Comparison of ENCODE assay signal across 31 cellular contexts in genomic region chr10:130485241-130485957, GRCh38.
"Had no signal": no experiment of that assay in that cellular context is flagged by ENCODE, and none has a peak within 500 bp of the region (broad histone marks: within the 10 kb centered on the region; RNA-seq: fewer than 3 reads in every experiment).

No MANE protein-coding gene starts in this region.

- H3K27me3 ChIP-seq: MG63, Peyer's patch, SJSA1 had no signal

- FAIRE-seq: bronchial epithelial cell, TTC549 had no signal

- H3K4me3 ChIP-seq: MG63, Peyer's patch, SJSA1 had no signal

- H3K27ac ChIP-seq: Peyer's patch, SJSA1 had no signal

- H3K4me2 ChIP-seq: SK-N-SH had no signal

- H3K27me3 Mint-ChIP-seq: activated CD4-positive, alpha-beta T cell treated with anti-CD3 and anti-CD28 coated beads, Interleukin-2, amount 10 ng/mL, durations not matched to agents 7 days and 5 days; activated naive CD4-positive, alpha-beta T cell treated with anti-CD3 and anti-CD28 coated beads, Interleukin-2, amount 10 ng/mL, durations not matched to agents 7 days and 5 days; activated naive CD8-positive, alpha-beta T cell; activated naive CD8-positive, alpha-beta T cell treated with anti-CD3 and anti-CD28 coated beads, Interleukin-2, amount 50 U/mL, for 24 hours; activated T-cell treated with anti-CD3 and anti-CD28 coated beads, Interleukin-2, amount 50 U/mL, for 24 hours had no signal

- H3K9me3 Mint-ChIP-seq: activated CD4-positive, alpha-beta T cell treated with anti-CD3 and anti-CD28 coated beads, Interleukin-2, amount 10 ng/mL, durations not matched to agents 7 days and 5 days; activated naive CD4-positive, alpha-beta T cell treated with anti-CD3 and anti-CD28 coated beads, Interleukin-2, amount 10 ng/mL, durations not matched to agents 7 days and 5 days; activated naive CD8-positive, alpha-beta T cell treated with anti-CD3 and anti-CD28 coated beads, Interleukin-2, amount 50 U/mL, for 24 hours; activated T-cell treated with anti-CD3 and anti-CD28 coated beads, Interleukin-2, amount 50 U/mL, for 24 hours; activated T-helper 2 cell treated with anti-CD3 and anti-CD28 coated beads, Interferon-gamma antibody, Interleukin-2, Interleukin-4, amounts not matched to agents 10 μg/mL and 5 μg/mL and 100 μg/mL, durations not matched to agents 14 hours and 24 hours and 36 hours; T-helper 1 cell treated with Interleukin-12 subunit alpha and Interleukin-12 subunit beta and Interleukin-4 antibody, amounts not matched to agents 30 μg/mL and 1 μg/mL, for 36 hours; T-helper 2 cell treated with Interferon-gamma antibody and Interleukin-4, amounts not matched to agents 5 μg/mL and 100 μg/mL, for 36 hours had no signal

- H3K4me1 ChIP-seq: Peyer's patch, SJSA1 had no signal

- H3K9me3 ChIP-seq: MG63, Peyer's patch, SK-N-SH had no signal

- H3K36me3 Mint-ChIP-seq: activated naive CD4-positive, alpha-beta T cell treated with anti-CD3 and anti-CD28 coated beads, Interleukin-2, amount 10 ng/mL, durations not matched to agents 7 days and 5 days; activated naive CD8-positive, alpha-beta T cell; brain had no signal

- ATAC-seq: activated CD8-positive, alpha-beta T cell treated with anti-CD3 and anti-CD28 coated beads, Interleukin-2, amount 10 ng/mL, durations not matched to agents 7 days and 5 days; activated naive CD8-positive, alpha-beta T cell treated with anti-CD3 and anti-CD28 coated beads, Interleukin-2, amount 50 U/mL, for 24 hours; PC-3 had no signal

- DNase-seq: activated CD4-positive, alpha-beta T cell treated with anti-CD3 and anti-CD28 coated beads, Interleukin-2, amount 10 ng/mL, durations not matched to agents 7 days and 5 days; activated CD4-positive, alpha-beta T cell treated with anti-CD3 and anti-CD28 coated beads, Interleukin-2, amount 50 U/mL, for 48 hours; activated CD8-positive, alpha-beta T cell treated with anti-CD3 and anti-CD28 coated beads, Interleukin-2, amount 10 ng/mL, durations not matched to agents 7 days and 5 days; activated naive CD4-positive, alpha-beta T cell treated with anti-CD3 and anti-CD28 coated beads, Interleukin-2, amount 10 ng/mL, durations not matched to agents 7 days and 5 days; activated naive CD8-positive, alpha-beta T cell treated with anti-CD3 and anti-CD28 coated beads, Interleukin-2, amount 50 U/mL, for 24 hours; activated T-cell treated with anti-CD3 and anti-CD28 coated beads, Interleukin-2, amount 50 U/mL, for 24 hours; anterior cingulate cortex; Kasumi-1; KG1; MG63; NCI-H1092; NCI-H1436 treated with DMSO at 0.1 percent for 48 hours; NCI-H1694 treated with DMSO at 0.1 percent for 48 hours; NCI-H2029; NCI-H510A; NCI-H526; NCI-H748 treated with DMSO at 0.1 percent for 48 hours; NK-92 treated with Interleukin-12 subunit alpha and Interleukin-12 subunit beta, amount 100 ng/mL, for 24 hours; PC-3; RPMI8226; SHP77 treated with DMSO at 0.1 percent for 48 hours; SK-N-SH had no signal

- H3K36me3 ChIP-seq: MG63, Peyer's patch, SJSA1 had no signal

- H3K27ac Mint-ChIP-seq: activated CD4-positive, alpha-beta T cell treated with anti-CD3 and anti-CD28 coated beads, Interleukin-2, amount 10 ng/mL, durations not matched to agents 7 days and 5 days; activated CD8-positive, alpha-beta T cell treated with anti-CD3 and anti-CD28 coated beads, Interleukin-2, amount 10 ng/mL, durations not matched to agents 7 days and 5 days; activated naive CD4-positive, alpha-beta T cell treated with anti-CD3 and anti-CD28 coated beads, Interleukin-2, amount 10 ng/mL, durations not matched to agents 7 days and 5 days; activated naive CD8-positive, alpha-beta T cell; activated naive CD8-positive, alpha-beta T cell treated with anti-CD3 and anti-CD28 coated beads, Interleukin-2, amount 50 U/mL, for 24 hours; activated T-cell treated with anti-CD3 and anti-CD28 coated beads, Interleukin-2, amount 50 U/mL, for 24 hours; activated T-helper 2 cell treated with anti-CD3 and anti-CD28 coated beads, Interferon-gamma antibody, Interleukin-2, Interleukin-4, amounts not matched to agents 10 μg/mL and 5 μg/mL and 100 μg/mL, durations not matched to agents 14 hours and 24 hours and 36 hours; brain; T-helper 1 cell treated with Interleukin-12 subunit alpha and Interleukin-12 subunit beta and Interleukin-4 antibody, amounts not matched to agents 30 μg/mL and 1 μg/mL, for 36 hours; T-helper 2 cell treated with Interferon-gamma antibody and Interleukin-4, amounts not matched to agents 5 μg/mL and 100 μg/mL, for 36 hours had no signal

- H3K4me1 Mint-ChIP-seq: activated CD4-positive, alpha-beta T cell treated with anti-CD3 and anti-CD28 coated beads, Interleukin-2, amount 10 ng/mL, durations not matched to agents 7 days and 5 days; activated naive CD4-positive, alpha-beta T cell treated with anti-CD3 and anti-CD28 coated beads, Interleukin-2, amount 10 ng/mL, durations not matched to agents 7 days and 5 days; activated naive CD8-positive, alpha-beta T cell treated with anti-CD3 and anti-CD28 coated beads, Interleukin-2, amount 50 U/mL, for 24 hours had no signal

- H3K4me3 Mint-ChIP-seq: activated CD4-positive, alpha-beta T cell treated with anti-CD3 and anti-CD28 coated beads, Interleukin-2, amount 10 ng/mL, durations not matched to agents 7 days and 5 days; activated CD8-positive, alpha-beta T cell treated with anti-CD3 and anti-CD28 coated beads, Interleukin-2, amount 10 ng/mL, durations not matched to agents 7 days and 5 days; activated naive CD4-positive, alpha-beta T cell treated with anti-CD3 and anti-CD28 coated beads, Interleukin-2, amount 10 ng/mL, durations not matched to agents 7 days and 5 days; activated naive CD8-positive, alpha-beta T cell; activated naive CD8-positive, alpha-beta T cell treated with anti-CD3 and anti-CD28 coated beads, Interleukin-2, amount 50 U/mL, for 24 hours; activated T-cell treated with anti-CD3 and anti-CD28 coated beads, Interleukin-2, amount 50 U/mL, for 24 hours; brain; T-helper 1 cell treated with Interleukin-12 subunit alpha and Interleukin-12 subunit beta and Interleukin-4 antibody, amounts not matched to agents 30 μg/mL and 1 μg/mL, for 36 hours; T-helper 2 cell treated with Interferon-gamma antibody and Interleukin-4, amounts not matched to agents 5 μg/mL and 100 μg/mL, for 36 hours had no signal
